In the genomic region with DNA sequence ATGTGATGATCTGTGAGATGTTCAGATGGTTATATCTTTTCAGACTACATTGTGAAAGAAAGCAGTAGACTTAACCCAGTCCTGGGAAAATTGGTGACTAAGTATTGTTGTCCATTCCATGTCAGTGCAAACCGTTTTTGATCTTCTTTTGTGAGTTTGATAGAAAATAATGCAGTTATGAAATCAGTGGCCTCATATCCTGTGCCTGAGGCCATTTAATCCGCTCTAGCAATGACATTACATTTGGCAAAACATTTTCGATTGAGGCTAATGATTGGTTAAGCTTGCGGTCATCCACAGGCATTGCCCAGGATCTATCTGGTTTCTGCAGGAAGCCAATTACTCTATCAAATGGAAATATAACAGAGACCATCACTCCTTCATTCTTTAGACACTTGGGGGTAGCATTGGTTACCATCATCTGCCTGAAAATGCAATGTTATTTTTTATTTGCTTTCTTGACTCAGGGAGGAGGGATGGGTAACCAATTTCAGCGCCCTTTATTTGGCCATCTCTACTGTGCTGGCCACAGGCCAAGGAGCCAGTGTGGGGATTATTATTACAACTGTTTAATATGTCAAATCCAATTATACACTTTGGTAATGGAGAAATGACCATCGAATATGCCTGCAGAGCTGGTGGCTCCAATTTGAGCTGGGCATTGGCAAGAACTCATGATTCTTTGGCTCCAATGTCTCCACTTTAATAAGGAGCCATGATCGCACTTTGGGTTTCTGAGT, we compare ENCODE assay signal across 27 cellular contexts.
"Had no signal": no experiment of that assay in that cellular context is flagged by ENCODE, and none has a peak within 500 bp of the region (broad histone marks: within the 10 kb centered on the region; RNA-seq: fewer than 3 reads in every experiment).

No MANE protein-coding gene starts in this region.

- H3K9me3 Mint-ChIP-seq: endodermal cell, immature natural killer cell, natural killer cell had no signal

- H3K4me1 Mint-ChIP-seq: activated CD4-positive, alpha-beta T cell treated with anti-CD3 and anti-CD28 coated beads, Interleukin-2, amount 10 ng/mL, durations not matched to agents 24 days and 14 days; activated naive CD4-positive, alpha-beta T cell treated with anti-CD3 and anti-CD28 coated beads, Interleukin-2, amount 10 ng/mL, durations not matched to agents 7 days and 5 days; activated naive CD8-positive, alpha-beta T cell treated with anti-CD3 and anti-CD28 coated beads, Interleukin-2, amount 10 ng/mL, durations not matched to agents 7 days and 5 days; endodermal cell; immature natural killer cell; natural killer cell; neural progenitor cell had no signal

- H3K4me3 Mint-ChIP-seq: activated CD4-positive, alpha-beta memory T cell treated with anti-CD3 and anti-CD28 coated beads for 36 hours; activated CD4-positive, alpha-beta T cell treated with anti-CD3 and anti-CD28 coated beads, Interleukin-2, amount 10 ng/mL, durations not matched to agents 24 days and 14 days; activated naive CD4-positive, alpha-beta T cell treated with anti-CD3 and anti-CD28 coated beads, Interleukin-2, amount 10 ng/mL, durations not matched to agents 7 days and 5 days; activated naive CD8-positive, alpha-beta T cell treated with anti-CD3 and anti-CD28 coated beads, Interleukin-2, amount 10 ng/mL, durations not matched to agents 7 days and 5 days; endodermal cell; immature natural killer cell; natural killer cell; neural progenitor cell had no signal

- H3K9me3 ChIP-seq: esophagus muscularis mucosa, testis, transverse colon had no signal

- H3K36me3 ChIP-seq: brain microvascular endothelial cell, esophagus muscularis mucosa, heart left ventricle, lower lobe of right lung, neural progenitor cell, transverse colon had no signal

- H3K27ac ChIP-seq: brain microvascular endothelial cell, esophagus muscularis mucosa, foreskin keratinocyte, heart left ventricle, lower lobe of right lung, neural progenitor cell, testis, transverse colon had no signal

- H3K27me3 Mint-ChIP-seq: activated CD4-positive, alpha-beta memory T cell treated with anti-CD3 and anti-CD28 coated beads for 36 hours had no signal

- DNase-seq: activated CD4-positive, alpha-beta memory T cell treated with anti-CD3 and anti-CD28 coated beads for 36 hours; activated CD4-positive, alpha-beta T cell treated with anti-CD3 and anti-CD28 coated beads, Interleukin-2, amount 10 ng/mL, durations not matched to agents 24 days and 14 days; activated CD4-positive, CD25-positive, alpha-beta regulatory T cell treated with anti-CD3 and anti-CD28 coated beads, Interleukin-2, amount 50 U/mL, for 72 hours; activated CD8-positive, alpha-beta memory T cell treated with anti-CD3 and anti-CD28 coated beads, Interleukin-2, amount 50 U/mL, for 4 hours; activated gamma-delta T cell; activated naive CD4-positive, alpha-beta T cell treated with anti-CD3 and anti-CD28 coated beads, Interleukin-2, amount 10 ng/mL, durations not matched to agents 7 days and 5 days; activated naive CD8-positive, alpha-beta T cell treated with anti-CD3 and anti-CD28 coated beads, Interleukin-2, amount 10 ng/mL, durations not matched to agents 7 days and 5 days; activated T-cell treated with anti-CD3 and anti-CD28 coated beads, Interleukin-2, amount 50 U/mL, for 1 hour; brain microvascular endothelial cell; caudate nucleus; endodermal cell; foreskin keratinocyte; heart left ventricle; hypothalamus; immature natural killer cell; lower lobe of right lung; mesendoderm; natural killer cell; occipital lobe; stimulated activated CD4-positive, alpha-beta T cell treated with anti-CD3 and anti-CD28 coated beads, Interleukin-2, amount 100 ng/mL, for 48 hours; stimulated activated naive CD4-positive, alpha-beta T cell treated with Interleukin-2 at 50 U/mL for 16 hours; T-helper 2 cell; testis; transverse colon had no signal

- H3K36me3 Mint-ChIP-seq: activated CD4-positive, alpha-beta memory T cell treated with anti-CD3 and anti-CD28 coated beads for 36 hours; natural killer cell; neural progenitor cell had no signal

- ATAC-seq: foreskin keratinocyte, heart left ventricle, lower lobe of right lung, natural killer cell, right cardiac atrium had no signal

- H3K4me1 ChIP-seq: foreskin keratinocyte, testis, transverse colon had no signal

- H3K4me3 ChIP-seq: esophagus muscularis mucosa, heart left ventricle, lower lobe of right lung, neural progenitor cell, testis, transverse colon had no signal

- H3K27me3 ChIP-seq: brain microvascular endothelial cell, esophagus muscularis mucosa, foreskin keratinocyte, heart left ventricle, neural progenitor cell, testis, transverse colon had no signal
